Comparison of ENCODE assay signal across 27 cellular contexts in genomic region chr3:99500485-99500884, GRCh38.
DNase-seq lines count a peak whose midpoint lies in the region; ATAC-seq and TF ChIP-seq lines count a peak whose summit lies in the region.
"Had no signal": no experiment of that assay in that cellular context is flagged by ENCODE, and none has a peak within 500 bp of the region (broad histone marks: within the 10 kb centered on the region; RNA-seq: fewer than 3 reads in every experiment).

No MANE protein-coding gene starts in this region.

- no peaks in the 10 kb centered on the region for H3K9me3 Mint-ChIP-seq in progenitor cell of endocrine pancreas (ENCODE audit: low read depth)
- H3K9me3 Mint-ChIP-seq: activated T-helper 2 cell treated with anti-CD3 and anti-CD28 coated beads, Interferon-gamma antibody, Interleukin-2, Interleukin-4, amounts not matched to agents 10 μg/mL and 5 μg/mL and 100 μg/mL, durations not matched to agents 14 hours and 24 hours and 36 hours had no signal

- no peaks in the 10 kb centered on the region for H3K27me3 Mint-ChIP-seq in progenitor cell of endocrine pancreas

- H3K4me3 ChIP-seq in coronary artery (peak overlapping the region; percentile 39), upper lobe of right lung (no peak overlapping the region)
- H3K4me3 ChIP-seq: lung, skin epidermis, vagina had no signal

- H3K4me1 Mint-ChIP-seq in progenitor cell of endocrine pancreas (ENCODE audit: low read depth): no peaks in the 10 kb centered on the region
- H3K4me1 Mint-ChIP-seq: natural killer cell had no signal

- H3K27ac ChIP-seq in coronary artery (peak overlapping the region; percentile 45 to 84), upper lobe of right lung (no peak overlapping the region)
- H3K27ac ChIP-seq: skin epidermis, vagina, WERI-Rb-1 had no signal

- peak; percentile 14 for ATAC-seq in upper lobe of right lung
- ATAC-seq in GM18502 (IDR thresholded peaks at IDR 0.05; ENCODE audit: poor library complexity, unreplicated experiment): no peak
- ATAC-seq: natural killer cell; Panc1; stimulated activated naive CD8-positive, alpha-beta T cell treated with anti-CD3 and anti-CD28 coated beads, Interleukin-15, Interleukin-2, amounts not matched to agents 100 U/mL and 50 U/mL, for 24 hours had no signal

- peaks cover 19% of the 10 kb centered on the region for H3K4me1 ChIP-seq in upper lobe of right lung
- H3K4me1 ChIP-seq: vagina had no signal

- DNase-seq in OCI-M1 (lab: John Stamatoyannopoulos, UW): peak; percentile 6
- DNase-seq in coronary artery (ENCODE audit: low spot score): no peak
- DNase-seq in kidney glomerular epithelial cell (lab: John Stamatoyannopoulos, UW): peak; percentile 22
- DNase-seq in upper lobe of right lung: no peak
- no peak for DNase-seq in effector CD4-positive, alpha-beta T cell
- no peak for DNase-seq in progenitor cell of endocrine pancreas (ENCODE audit: low spot score, unreplicated experiment)
- DNase-seq: activated CD4-positive, alpha-beta T cell treated with anti-CD3 and anti-CD28 coated beads for 4 hours; activated naive CD4-positive, alpha-beta T cell treated with anti-CD3 and anti-CD28 coated beads, Interleukin-2, amount 50 U/mL, for 16 hours; activated T-cell treated with anti-CD3 and anti-CD28 coated beads for 4 hours; CD8-positive, alpha-beta memory T cell; EL; kidney; natural killer cell; NCI-H1092; NCI-H1694 treated with DMSO at 0.1 percent for 48 hours; NCI-H2171; NCI-H510A treated with DMSO at 0.1 percent for 48 hours; occipital lobe; stimulated activated naive CD8-positive, alpha-beta T cell treated with anti-CD3 and anti-CD28 coated beads, Interleukin-15, Interleukin-2, amounts not matched to agents 100 U/mL and 50 U/mL, for 24 hours; T1000; WERI-Rb-1 had no signal

- no peak overlapping the region for H3K27ac Mint-ChIP-seq in progenitor cell of endocrine pancreas
- H3K27ac Mint-ChIP-seq: activated T-helper 2 cell treated with anti-CD3 and anti-CD28 coated beads, Interferon-gamma antibody, Interleukin-2, Interleukin-4, amounts not matched to agents 10 μg/mL and 5 μg/mL and 100 μg/mL, durations not matched to agents 14 hours and 24 hours and 36 hours; natural killer cell had no signal

- intact Hi-C loops in upper lobe of right lung (cut with DNase I): no loop called here

- no peaks in the 10 kb centered on the region for H3K27me3 ChIP-seq in upper lobe of right lung
- H3K27me3 ChIP-seq: vagina had no signal

- no peaks in the 10 kb centered on the region for H3K9me3 ChIP-seq in upper lobe of right lung

- TF ChIP-seq CTCF in coronary artery (IDR thresholded peaks at IDR 0.05): no peak
- TF ChIP-seq CTCF in upper lobe of right lung (IDR thresholded peaks at IDR 0.05): no peak
- no peak for TF ChIP-seq CTCF in progenitor cell of endocrine pancreas (IDR thresholded peaks at IDR 0.05; ENCODE audit: unreplicated experiment)

- no peaks in the 10 kb centered on the region for H3K36me3 Mint-ChIP-seq in progenitor cell of endocrine pancreas (ENCODE audit: insufficient read depth)
- H3K36me3 Mint-ChIP-seq: CD8-positive, alpha-beta memory T cell; natural killer cell had no signal

- H3K36me3 ChIP-seq in upper lobe of right lung: no peaks in the 10 kb centered on the region
- H3K36me3 ChIP-seq: vagina, WERI-Rb-1 had no signal

- H3K4me3 Mint-ChIP-seq in progenitor cell of endocrine pancreas (ENCODE audit: low read depth): no peak overlapping the region
- H3K4me3 Mint-ChIP-seq: CD8-positive, alpha-beta memory T cell; natural killer cell had no signal

Comparison
In these comparisons a context has a peak if more than half of its experiments do, and no peak if none do; other contexts are left out.
1. DNase-seq: peak in OCI-M1 (single experiment) and kidney glomerular epithelial cell (single experiment); none in coronary artery (single experiment), upper lobe of right lung (single experiment), effector CD4-positive, alpha-beta T cell (single experiment) and progenitor cell of endocrine pancreas (single experiment).